Comparison of ENCODE assay signal across 11 cellular contexts in the genomic region with DNA sequence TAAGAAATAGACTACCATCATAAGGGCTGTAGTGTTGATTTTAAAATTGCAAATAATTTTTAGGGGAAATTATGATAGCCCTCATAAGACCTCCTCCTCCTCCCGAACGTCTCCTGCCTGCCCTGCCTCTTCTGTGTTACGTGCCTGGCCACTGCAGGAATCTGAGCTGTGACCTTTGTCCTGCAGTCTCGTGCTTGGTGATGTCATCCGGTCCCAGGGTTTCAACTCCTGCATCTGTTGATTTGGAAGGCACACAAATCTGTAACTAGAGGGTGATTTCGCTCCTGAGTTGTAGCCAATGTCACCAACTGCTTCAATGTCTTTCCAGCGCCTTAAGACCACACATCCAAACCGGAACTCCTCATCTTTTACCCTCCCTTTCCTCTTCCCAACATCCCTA.
DNase-seq lines count a peak whose midpoint lies in the region; ATAC-seq, FAIRE-seq and TF ChIP-seq lines count a peak whose summit lies in the region.
"Had no signal": no experiment of that assay in that cellular context is flagged by ENCODE, and none has a peak within 500 bp of the region (broad histone marks: within the 10 kb centered on the region; RNA-seq: fewer than 3 reads in every experiment).

No MANE protein-coding gene starts in this region.

- no peak overlapping the region for H3K27ac Mint-ChIP-seq in nephron progenitor cell

- H3K27ac ChIP-seq in A549: no peak overlapping the region

- no peak for TF ChIP-seq EP300 in A549 (IDR thresholded peaks at IDR 0.05)

- TF ChIP-seq RAD21 in A549 (conservative IDR thresholded peaks at IDR 0.05 in 1 of 2, IDR thresholded peaks at IDR 0.05 in 1 of 2): no peak

- CTCF ChIA-PET in A549 (lab: Yijun Ruan, JAX): no interaction called here

- no peak overlapping the region for H3K4me3 Mint-ChIP-seq in nephron progenitor cell

- FAIRE-seq in A549 (lab: Jason Lieb, UNC): no peak
- FAIRE-seq in RCC 7860 (lab: Jason Lieb, UNC): no peak
- FAIRE-seq: endometrium had no signal

- no peaks in the 10 kb centered on the region for H3K9me3 Mint-ChIP-seq in nephron progenitor cell

- 0 out of 3 replicates have a peak overlapping the region, but pooled peaks have one; percentile 27 for H3K4me2 ChIP-seq in A549

- peaks cover 7% of the 10 kb centered on the region; the same call in 1 of the 3 replicates for H3K4me1 ChIP-seq in A549

- H3K4me3 ChIP-seq in A549: no peak overlapping the region

- intact Hi-C loops in Right ventricle myocardium superior (cut with DNase I): no loop called here

- ATAC-seq in A549: no peak
- peak; percentile 77 for ATAC-seq in Right ventricle myocardium superior (ENCODE audit: poor library complexity)
- ATAC-seq in HG02623 (IDR thresholded peaks at IDR 0.05; ENCODE audit: unreplicated experiment): no peak

- no peak for TF ChIP-seq POLR2A in A549 (IDR thresholded peaks at IDR 0.05; ENCODE audit: low read length)
- TF ChIP-seq POLR2A in erythroblast (IDR thresholded peaks at IDR 0.05; ENCODE audit: low read length): no peak

- peaks cover 13% of the 10 kb centered on the region for H3K36me3 Mint-ChIP-seq in nephron progenitor cell (ENCODE audit: low read depth)

- TF ChIP-seq CTCF in A549 (IDR thresholded peaks at IDR 0.05) (no peak), nephron progenitor cell (IDR thresholded peaks at IDR 0.05) (no peak)

- WGBS in A549 (ENCODE audit: missing lambda C conversion rate): 68% methylated on average over 8 of the region's 8 CpGs

- DNase-seq in A549 (ENCODE audit: low read depth in 1 of 2, low spot score in 1 of 2) (peak in 1 of 2 experiments; percentile 14), RCC 7860 (ENCODE audit: low spot score) (peak; percentile 26), Right ventricle myocardium superior (peak; percentile 66), nephron progenitor cell (peak; percentile 5), CD1c-positive myeloid dendritic cell (ENCODE audit: extremely low spot score) (no peak), erythroblast (lab: John Stamatoyannopoulos, UW) (no peak), A172 (ENCODE audit: low spot score) (no peak)
- DNase-seq: amygdala, KBM-7 had no signal

- peaks cover 16% of the 10 kb centered on the region for H3K4me1 Mint-ChIP-seq in nephron progenitor cell

- H3K27me3 Mint-ChIP-seq in nephron progenitor cell (ENCODE audit: low read depth, poor library complexity): no peaks in the 10 kb centered on the region

- POLR2A ChIA-PET in A549 (lab: Yijun Ruan, JAX): no interaction called here

- H3K9me3 ChIP-seq in A549: no peaks in the 10 kb centered on the region

TF ChIP-seq in A549, 52 proteins besides CTCF, POLR2A, EP300 and RAD21:
- no peak for TF ChIP-seq EHMT2 (IDR thresholded peaks at IDR 0.05; ENCODE audit: low read depth)
- TF ChIP-seq NR3C1 (IDR thresholded peaks at IDR 0.05): no peak
- TF ChIP-seq, protein P1, sequence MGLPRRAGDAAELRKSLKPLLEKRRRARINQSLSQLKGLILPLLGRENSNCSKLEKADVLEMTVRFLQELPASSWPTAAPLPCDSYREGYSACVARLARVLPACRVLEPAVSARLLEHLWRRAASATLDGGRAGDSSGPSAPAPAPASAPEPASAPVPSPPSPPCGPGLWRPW (IDR thresholded peaks at IDR 0.05): no peak
- TF ChIP-seq EHF (CRISPR knock-in tag; IDR thresholded peaks at IDR 0.05): no peak
- TF ChIP-seq SREBF2 (IDR thresholded peaks at IDR 0.05): no peak
- TF ChIP-seq MAFK (IDR thresholded peaks at IDR 0.05; ENCODE audit: partially characterized antibody): no peak
- no peak for TF ChIP-seq TFCP2L1 (CRISPR knock-in tag; IDR thresholded peaks at IDR 0.05)
- TF ChIP-seq ZSCAN20 (CRISPR knock-in tag; IDR thresholded peaks at IDR 0.05): no peak
- TF ChIP-seq, protein P2, sequence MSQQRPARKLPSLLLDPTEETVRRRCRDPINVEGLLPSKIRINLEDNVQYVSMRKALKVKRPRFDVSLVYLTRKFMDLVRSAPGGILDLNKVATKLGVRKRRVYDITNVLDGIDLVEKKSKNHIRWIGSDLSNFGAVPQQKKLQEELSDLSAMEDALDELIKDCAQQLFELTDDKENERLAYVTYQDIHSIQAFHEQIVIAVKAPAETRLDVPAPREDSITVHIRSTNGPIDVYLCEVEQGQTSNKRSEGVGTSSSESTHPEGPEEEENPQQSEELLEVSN (IDR thresholded peaks at IDR 0.05; ENCODE audit: borderline replicate concordance, low read depth): no peak
- TF ChIP-seq, protein P3, sequence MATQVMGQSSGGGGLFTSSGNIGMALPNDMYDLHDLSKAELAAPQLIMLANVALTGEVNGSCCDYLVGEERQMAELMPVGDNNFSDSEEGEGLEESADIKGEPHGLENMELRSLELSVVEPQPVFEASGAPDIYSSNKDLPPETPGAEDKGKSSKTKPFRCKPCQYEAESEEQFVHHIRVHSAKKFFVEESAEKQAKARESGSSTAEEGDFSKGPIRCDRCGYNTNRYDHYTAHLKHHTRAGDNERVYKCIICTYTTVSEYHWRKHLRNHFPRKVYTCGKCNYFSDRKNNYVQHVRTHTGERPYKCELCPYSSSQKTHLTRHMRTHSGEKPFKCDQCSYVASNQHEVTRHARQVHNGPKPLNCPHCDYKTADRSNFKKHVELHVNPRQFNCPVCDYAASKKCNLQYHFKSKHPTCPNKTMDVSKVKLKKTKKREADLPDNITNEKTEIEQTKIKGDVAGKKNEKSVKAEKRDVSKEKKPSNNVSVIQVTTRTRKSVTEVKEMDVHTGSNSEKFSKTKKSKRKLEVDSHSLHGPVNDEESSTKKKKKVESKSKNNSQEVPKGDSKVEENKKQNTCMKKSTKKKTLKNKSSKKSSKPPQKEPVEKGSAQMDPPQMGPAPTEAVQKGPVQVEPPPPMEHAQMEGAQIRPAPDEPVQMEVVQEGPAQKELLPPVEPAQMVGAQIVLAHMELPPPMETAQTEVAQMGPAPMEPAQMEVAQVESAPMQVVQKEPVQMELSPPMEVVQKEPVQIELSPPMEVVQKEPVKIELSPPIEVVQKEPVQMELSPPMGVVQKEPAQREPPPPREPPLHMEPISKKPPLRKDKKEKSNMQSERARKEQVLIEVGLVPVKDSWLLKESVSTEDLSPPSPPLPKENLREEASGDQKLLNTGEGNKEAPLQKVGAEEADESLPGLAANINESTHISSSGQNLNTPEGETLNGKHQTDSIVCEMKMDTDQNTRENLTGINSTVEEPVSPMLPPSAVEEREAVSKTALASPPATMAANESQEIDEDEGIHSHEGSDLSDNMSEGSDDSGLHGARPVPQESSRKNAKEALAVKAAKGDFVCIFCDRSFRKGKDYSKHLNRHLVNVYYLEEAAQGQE (IDR thresholded peaks at IDR 0.05): no peak
- TF ChIP-seq HOXB5 (CRISPR knock-in tag; IDR thresholded peaks at IDR 0.05): no peak
- TF ChIP-seq JUN (IDR thresholded peaks at IDR 0.05): no peak
- TF ChIP-seq HOXA7 (CRISPR knock-in tag; IDR thresholded peaks at IDR 0.05): no peak
- no peak for TF ChIP-seq KDM5A (IDR thresholded peaks at IDR 0.05)
- no peak for TF ChIP-seq NPAS2 (CRISPR knock-in tag; IDR thresholded peaks at IDR 0.05; ENCODE audit: borderline replicate concordance)

Comparison
In these comparisons a context has a peak if more than half of its experiments do, and no peak if none do; other contexts are left out.
1. DNase-seq: peak in RCC 7860 (single experiment), Right ventricle myocardium superior (single experiment) and nephron progenitor cell (single experiment); none in CD1c-positive myeloid dendritic cell (single experiment), erythroblast (0 of 2) and A172 (single experiment).